In the genomic region with DNA sequence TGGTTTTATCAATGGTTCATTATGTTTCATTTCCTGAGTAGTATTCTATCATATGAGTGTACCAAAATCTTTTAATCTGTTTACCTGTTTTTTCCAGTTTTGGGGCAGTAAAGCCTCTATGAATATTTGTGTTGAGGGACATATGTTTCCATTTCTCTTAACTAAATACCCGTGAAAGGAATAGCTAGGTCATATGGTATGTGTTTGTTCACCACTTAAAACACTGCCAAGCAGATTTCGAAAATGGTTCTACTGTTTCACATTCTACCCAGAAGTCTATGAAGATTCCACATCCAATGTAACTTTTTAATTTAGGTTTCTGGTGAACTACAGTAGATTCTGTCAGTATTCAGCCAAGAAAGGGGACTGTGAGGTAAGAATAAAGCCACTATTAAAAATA, we compare ENCODE assay signal across 15 cellular contexts.
"Had no signal": no experiment of that assay in that cellular context is flagged by ENCODE, and none has a peak within 500 bp of the region (broad histone marks: within the 10 kb centered on the region; RNA-seq: fewer than 3 reads in every experiment).

No MANE protein-coding gene starts in this region.

- H3K4me1 Mint-ChIP-seq: activated CD4-positive, alpha-beta T cell treated with anti-CD3 and anti-CD28 coated beads, Interleukin-2, amount 10 ng/mL, durations not matched to agents 7 days and 5 days; activated naive CD8-positive, alpha-beta T cell treated with anti-CD3 and anti-CD28 coated beads for 36 hours; naive thymus-derived CD4-positive, alpha-beta T cell; stimulated activated naive B cell treated with anti-CD40 and anti-IgM and Interleukin-4, amounts not matched to agents 10 μg/mL and 1 μg/mL and 100 μg/mL, for 72 hours had no signal

- H3K27me3 Mint-ChIP-seq: activated CD4-positive, alpha-beta T cell treated with anti-CD3 and anti-CD28 coated beads, Interleukin-2, amount 10 ng/mL, durations not matched to agents 7 days and 5 days; activated naive CD8-positive, alpha-beta T cell treated with anti-CD3 and anti-CD28 coated beads for 36 hours; naive thymus-derived CD4-positive, alpha-beta T cell; stimulated activated naive B cell treated with anti-CD40 and anti-IgM and Interleukin-4, amounts not matched to agents 10 μg/mL and 1 μg/mL and 100 μg/mL, for 72 hours had no signal

- ATAC-seq: mucosa of descending colon; naive thymus-derived CD4-positive, alpha-beta T cell; stimulated activated naive B cell treated with anti-CD40 and anti-IgM and Interleukin-4, amounts not matched to agents 10 μg/mL and 1 μg/mL and 100 μg/mL, for 72 hours had no signal

- H3K27ac Mint-ChIP-seq: activated CD4-positive, alpha-beta T cell treated with anti-CD3 and anti-CD28 coated beads, Interleukin-2, amount 10 ng/mL, durations not matched to agents 7 days and 5 days; activated naive CD8-positive, alpha-beta T cell treated with anti-CD3 and anti-CD28 coated beads for 36 hours; naive thymus-derived CD4-positive, alpha-beta T cell; stimulated activated naive B cell treated with anti-CD40 and anti-IgM and Interleukin-4, amounts not matched to agents 10 μg/mL and 1 μg/mL and 100 μg/mL, for 72 hours had no signal

- H3K36me3 Mint-ChIP-seq: activated naive CD8-positive, alpha-beta T cell treated with anti-CD3 and anti-CD28 coated beads for 36 hours; naive thymus-derived CD4-positive, alpha-beta T cell; stimulated activated naive B cell treated with anti-CD40 and anti-IgM and Interleukin-4, amounts not matched to agents 10 μg/mL and 1 μg/mL and 100 μg/mL, for 72 hours had no signal

- DNase-seq: activated CD4-positive, alpha-beta T cell treated with anti-CD3 and anti-CD28 coated beads, Interleukin-2, amount 10 ng/mL, durations not matched to agents 7 days and 5 days; activated CD8-positive, alpha-beta memory T cell treated with anti-CD3 and anti-CD28 coated beads, Interleukin-2, amount 50 U/mL, for 48 hours; activated naive CD8-positive, alpha-beta T cell treated with anti-CD3 and anti-CD28 coated beads for 36 hours; cerebellar nuclear complex; dermis blood vessel endothelial cell; glutamatergic neuron; hypothalamus; left ventricle myocardium inferior; mucosa of descending colon; naive thymus-derived CD4-positive, alpha-beta T cell; stimulated activated CD4-positive, alpha-beta T cell treated with anti-CD3 and anti-CD28 coated beads, Interleukin-4, amount 100 ng/mL, for 1 hour; stimulated activated naive B cell treated with anti-CD40 and anti-IgM and Interleukin-4, amounts not matched to agents 10 μg/mL and 1 μg/mL and 100 μg/mL, for 72 hours; substantia nigra; T-helper 9 cell; transverse colon had no signal

- H3K9me3 Mint-ChIP-seq: activated CD4-positive, alpha-beta T cell treated with anti-CD3 and anti-CD28 coated beads, Interleukin-2, amount 10 ng/mL, durations not matched to agents 7 days and 5 days; activated naive CD8-positive, alpha-beta T cell treated with anti-CD3 and anti-CD28 coated beads for 36 hours had no signal

- H3K4me3 Mint-ChIP-seq: activated CD4-positive, alpha-beta T cell treated with anti-CD3 and anti-CD28 coated beads, Interleukin-2, amount 10 ng/mL, durations not matched to agents 7 days and 5 days; activated naive CD8-positive, alpha-beta T cell treated with anti-CD3 and anti-CD28 coated beads for 36 hours; naive thymus-derived CD4-positive, alpha-beta T cell; stimulated activated naive B cell treated with anti-CD40 and anti-IgM and Interleukin-4, amounts not matched to agents 10 μg/mL and 1 μg/mL and 100 μg/mL, for 72 hours had no signal
